Comparison of ENCODE assay signal across 9 cellular contexts in the genomic region with DNA sequence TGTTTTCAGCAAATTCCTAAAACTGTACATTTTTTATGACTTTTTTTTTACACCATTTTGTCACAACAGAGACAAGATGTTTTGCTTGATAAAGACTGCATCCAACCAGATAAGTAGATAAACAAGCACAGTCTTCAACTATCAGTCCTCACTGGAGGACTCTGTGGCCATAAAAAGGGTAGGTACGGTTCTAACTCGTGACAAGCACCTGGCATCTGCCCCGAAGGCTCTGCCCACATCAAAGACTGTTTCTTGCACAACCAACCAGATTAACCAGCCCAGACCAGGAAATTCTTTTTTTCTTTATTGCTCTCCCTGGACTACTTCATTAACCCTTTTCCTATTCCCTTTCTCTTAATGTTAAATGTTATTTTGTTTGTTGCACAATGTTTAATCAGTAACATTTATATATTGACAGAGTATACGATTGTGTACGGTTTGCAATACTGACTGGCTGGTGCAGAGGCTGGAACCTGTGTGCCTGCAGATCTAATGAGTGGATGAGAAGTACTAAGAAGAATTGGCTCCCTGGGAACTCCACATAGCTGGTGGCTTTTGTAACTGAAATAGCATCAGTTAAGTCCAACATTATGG.
DNase-seq lines count a peak whose midpoint lies in the region; ATAC-seq lines count a peak whose summit lies in the region.
"Had no signal": no experiment of that assay in that cellular context is flagged by ENCODE, and none has a peak within 500 bp of the region (broad histone marks: within the 10 kb centered on the region; RNA-seq: fewer than 3 reads in every experiment).

No MANE protein-coding gene starts in this region.

- DNase-seq in Daoy (ENCODE audit: low read depth) (peak; percentile 8), NCI-H2196 (lab: John Stamatoyannopoulos, UW; ENCODE audit: unreplicated experiment) (peak; percentile 56), mucosa of gallbladder (ENCODE audit: low spot score) (peak; percentile 89), amniotic stem cell (lab: John Stamatoyannopoulos, UW) (no peak), NCI-H2227 treated with DMSO at 0.1 percent for 48 hours (lab: John Stamatoyannopoulos, UW) (no peak), dedifferentiated amniotic fluid mesenchymal stem cell (ENCODE audit: extremely low spot score) (no peak)
- DNase-seq in activated naive CD8-positive, alpha-beta T cell treated with anti-CD3 and anti-CD28 coated beads, Interleukin-2, amount 50 U/mL, for 24 hours: no peak
- DNase-seq: heart left ventricle had no signal

- peak overlapping the region; percentile 30 for H3K4me3 Mint-ChIP-seq in activated naive CD8-positive, alpha-beta T cell treated with anti-CD3 and anti-CD28 coated beads, Interleukin-2, amount 50 U/mL, for 24 hours

- no peaks in the 10 kb centered on the region for H3K27me3 Mint-ChIP-seq in activated naive CD8-positive, alpha-beta T cell treated with anti-CD3 and anti-CD28 coated beads, Interleukin-2, amount 50 U/mL, for 24 hours

- peak; percentile 55 for ATAC-seq in activated naive CD8-positive, alpha-beta T cell treated with anti-CD3 and anti-CD28 coated beads, Interleukin-2, amount 50 U/mL, for 24 hours
- no peak for ATAC-seq in HG03139 (IDR thresholded peaks at IDR 0.05; ENCODE audit: unreplicated experiment)

- no peaks in the 10 kb centered on the region for H3K9me3 Mint-ChIP-seq in activated naive CD8-positive, alpha-beta T cell treated with anti-CD3 and anti-CD28 coated beads, Interleukin-2, amount 50 U/mL, for 24 hours

- H3K36me3 Mint-ChIP-seq in activated naive CD8-positive, alpha-beta T cell treated with anti-CD3 and anti-CD28 coated beads, Interleukin-2, amount 50 U/mL, for 24 hours (ENCODE audit: low read depth): no peaks in the 10 kb centered on the region

- peak overlapping the region; percentile 86 for H3K27ac Mint-ChIP-seq in activated naive CD8-positive, alpha-beta T cell treated with anti-CD3 and anti-CD28 coated beads, Interleukin-2, amount 50 U/mL, for 24 hours

- peaks cover 87% of the 10 kb centered on the region for H3K4me1 Mint-ChIP-seq in activated naive CD8-positive, alpha-beta T cell treated with anti-CD3 and anti-CD28 coated beads, Interleukin-2, amount 50 U/mL, for 24 hours

Comparison
In these comparisons a context has a peak if more than half of its experiments do, and no peak if none do; other contexts are left out.
1. DNase-seq: peak in Daoy (single experiment), NCI-H2196 (single experiment) and mucosa of gallbladder (single experiment); none in activated naive CD8-positive, alpha-beta T cell treated with anti-CD3 and anti-CD28 coated beads, Interleukin-2, amount 50 U/mL, for 24 hours (single experiment), amniotic stem cell (single experiment), NCI-H2227 treated with DMSO at 0.1 percent for 48 hours (single experiment) and dedifferentiated amniotic fluid mesenchymal stem cell (single experiment).